In the genomic region with DNA sequence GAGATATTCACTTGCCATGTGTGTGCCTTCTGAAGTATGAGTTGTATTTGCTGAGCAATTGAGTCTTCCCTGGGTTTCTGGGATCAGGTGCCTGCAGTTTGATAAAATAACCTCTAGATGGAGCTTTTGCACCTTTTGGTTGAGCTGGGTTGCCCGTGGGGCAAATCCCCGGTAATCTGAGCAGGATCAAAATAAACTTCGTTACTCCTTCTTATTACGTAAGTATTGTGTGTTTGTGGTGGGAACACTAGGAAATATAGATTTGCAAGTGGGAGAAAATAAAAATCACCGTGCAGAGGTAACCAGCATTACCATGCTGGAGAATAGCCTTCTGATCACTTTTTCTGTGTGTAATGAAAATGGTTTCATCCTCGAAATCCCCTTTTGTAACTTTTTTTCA, we compare ENCODE assay signal across 9 cellular contexts.
A peak's percentile ranks its signal among the peaks of the same experiment; 100 is the strongest.
DNase-seq lines count a peak whose midpoint lies in the region; ATAC-seq, FAIRE-seq and TF ChIP-seq lines count a peak whose summit lies in the region.
"Had no signal": no experiment of that assay in that cellular context is flagged by ENCODE, and none has a peak within 500 bp of the region (broad histone marks: within the 10 kb centered on the region; RNA-seq: fewer than 3 reads in every experiment).

No MANE protein-coding gene starts in this region.

- H3K9ac ChIP-seq in OCI-LY3 (ENCODE audit: low read length) (no peak overlapping the region), fibroblast of lung (ENCODE audit: insufficient read depth, low read length) (no peak overlapping the region)

- TF ChIP-seq CTCF in AG04449 (IDR thresholded peaks at IDR 0.05; ENCODE audit: insufficient read depth, low read length, missing control alignments) = peak; percentile 21
- TF ChIP-seq CTCF in GM13977 (IDR thresholded peaks at IDR 0.05; ENCODE audit: extremely low read depth, insufficient read depth, missing control alignments) = peak; percentile 43
- peak; percentile 85 for TF ChIP-seq CTCF in OCI-LY3 (IDR thresholded peaks at IDR 0.05; ENCODE audit: low read depth, low read length)
- peak; percentile 37 to 73 for TF ChIP-seq CTCF in fibroblast of lung (conservative IDR thresholded peaks at IDR 0.05 in 1 of 2, IDR thresholded peaks at IDR 0.05 in 1 of 2; ENCODE audit: low read depth in 1 of 2, low read length in 2 of 2)
- peak; percentile 60 for TF ChIP-seq CTCF in upper lobe of right lung (IDR thresholded peaks at IDR 0.05)

- H3K27me3 Mint-ChIP-seq in CD8-positive, alpha-beta memory T cell = peaks cover 8 to 37% of the 10 kb centered on the region in 2 donors

- no peaks in the 10 kb centered on the region for H3K4me1 Mint-ChIP-seq in CD8-positive, alpha-beta memory T cell

- POLR2A ChIA-PET in AG04449 (lab: Yijun Ruan, JAX) = no interaction called here
- POLR2A ChIA-PET in CD8-positive, alpha-beta memory T cell (lab: Charles Lee) = no interaction called here

- no peak overlapping the region for H3K27ac Mint-ChIP-seq in CD8-positive, alpha-beta memory T cell

- H3K4me2 ChIP-seq in OCI-LY3 (ENCODE audit: low read length) (peak overlapping the region; percentile 37), fibroblast of lung (ENCODE audit: extremely low read depth, insufficient read depth, low read length) (no peak overlapping the region)

- CTCF ChIA-PET in AG04449 (lab: Yijun Ruan, JAX) = interaction anchor here (1.1 to 1.2 kb wide), 2 partner anchors 137 to 197 kb away, joined by 3 read pairs; no protein-coding TSS in a partner anchor
- CTCF ChIA-PET in CD8-positive, alpha-beta memory T cell (lab: Charles Lee) = no interaction called here

- H3K36me3 Mint-ChIP-seq in CD8-positive, alpha-beta memory T cell = peaks cover 0 to 3% (median 0%) of the 10 kb centered on the region in 3 donors

- no peak for DNase-seq in AG04449 (ENCODE audit: low read depth, low spot score)
- DNase-seq in GM13977 (ENCODE audit: low spot score) = peak; percentile 9
- peak in 1 of 2 donors; percentile 53 for DNase-seq in fibroblast of lung (ENCODE audit: low read depth in 2 of 2)
- DNase-seq in upper lobe of right lung = no peak
- no peak for DNase-seq in amygdala (lab: John Stamatoyannopoulos, UW)
- no peak for DNase-seq in GM12891 (ENCODE audit: insufficient read length, low spot score)
- no peak for DNase-seq in CD8-positive, alpha-beta memory T cell

- H3K79me2 ChIP-seq in OCI-LY3 (ENCODE audit: low read length) = no peaks in the 10 kb centered on the region
- no peaks in the 10 kb centered on the region for H3K79me2 ChIP-seq in fibroblast of lung (ENCODE audit: control insufficient read depth, insufficient read depth, low read length)

- peaks cover 4 to 12% (median 7%) of the 10 kb centered on the region in 5 donors for H3K9me3 Mint-ChIP-seq in CD8-positive, alpha-beta memory T cell

- H3K9me3 ChIP-seq in OCI-LY3 (ENCODE audit: insufficient read depth, low read length) (no peaks in the 10 kb centered on the region), fibroblast of lung (ENCODE audit: control insufficient read depth, insufficient read depth, low read depth, low read length) (no peaks in the 10 kb centered on the region), upper lobe of right lung (no peaks in the 10 kb centered on the region)
- no peaks in the 10 kb centered on the region for H3K9me3 ChIP-seq in CD8-positive, alpha-beta memory T cell (ENCODE audit: low read length)

- H3K4me3 ChIP-seq in AG04449 (ENCODE audit: low read depth, low read length) = no peak overlapping the region
- H3K4me3 ChIP-seq in OCI-LY3 (ENCODE audit: low read length) = no peak overlapping the region
- no peak overlapping the region for H3K4me3 ChIP-seq in fibroblast of lung (replicated peaks in 1 of 4; ENCODE audit: control extremely low read depth in 1 of 4, insufficient read depth in 1 of 4, low read depth in 3 of 4, low read length in 4 of 4)
- H3K4me3 ChIP-seq in upper lobe of right lung = no peak overlapping the region
- H3K4me3 ChIP-seq in CD8-positive, alpha-beta memory T cell (ENCODE audit: low read length) = no peak overlapping the region

- H3K27ac ChIP-seq in OCI-LY3 (ENCODE audit: low read length) (no peak overlapping the region), fibroblast of lung (ENCODE audit: insufficient read depth, low read length) (no peak overlapping the region), upper lobe of right lung (no peak overlapping the region)
- H3K27ac ChIP-seq in CD8-positive, alpha-beta memory T cell (ENCODE audit: low read depth, low read length) = no peak overlapping the region
- H3K27ac ChIP-seq: epithelial cell of prostate had no signal

- FAIRE-seq in GM12891 (lab: Jason Lieb, UNC) = no peak

- in situ Hi-C loops in GM13977 (cut with MboI; ENCODE audit: low pct_unique_long_range_greater_than_20kb, low sequenced_read_pairs, unreplicated experiment) = no loop called here

- intact Hi-C loops in upper lobe of right lung (cut with DNase I) = no loop called here

- no peak overlapping the region for H3K4me3 Mint-ChIP-seq in CD8-positive, alpha-beta memory T cell

- no peak for TF ChIP-seq POLR2A in GM12891 (IDR thresholded peaks at IDR 0.05; ENCODE audit: low read depth, low read length)

- no peak overlapping the region for H2AFZ ChIP-seq in OCI-LY3 (ENCODE audit: low read depth, low read length)
- H2AFZ ChIP-seq in fibroblast of lung (ENCODE audit: low read length) = no peak overlapping the region

- H3K36me3 ChIP-seq in OCI-LY3 (replicated peaks; ENCODE audit: low read depth, low read length) = no peaks in the 10 kb centered on the region
- no peaks in the 10 kb centered on the region for H3K36me3 ChIP-seq in fibroblast of lung (ENCODE audit: control insufficient read depth, insufficient read depth, low read length)
- no peaks in the 10 kb centered on the region for H3K36me3 ChIP-seq in upper lobe of right lung
- no peaks in the 10 kb centered on the region for H3K36me3 ChIP-seq in CD8-positive, alpha-beta memory T cell (ENCODE audit: insufficient read depth, low read length)

- H4K20me1 ChIP-seq in OCI-LY3 (ENCODE audit: insufficient read depth, low read length) = no peaks in the 10 kb centered on the region
- H4K20me1 ChIP-seq in fibroblast of lung (ENCODE audit: control insufficient read depth, extremely low read depth, insufficient read depth, low read length) = no peaks in the 10 kb centered on the region

- H3K27me3 ChIP-seq in OCI-LY3 (ENCODE audit: low read depth, low read length) (peaks cover 7% of the 10 kb centered on the region), fibroblast of lung (ENCODE audit: control insufficient read depth, insufficient read depth, low read length) (no peaks in the 10 kb centered on the region), upper lobe of right lung (no peaks in the 10 kb centered on the region)
- H3K27me3 ChIP-seq in CD8-positive, alpha-beta memory T cell (ENCODE audit: insufficient read depth, low read length, poor library complexity, severe bottlenecking) = no peaks in the 10 kb centered on the region

- H3K4me1 ChIP-seq in OCI-LY3 (ENCODE audit: low read length) = peaks cover 14% of the 10 kb centered on the region
- H3K4me1 ChIP-seq in fibroblast of lung (ENCODE audit: control insufficient read depth, extremely low read depth, insufficient read depth, low read length) = no peaks in the 10 kb centered on the region
- H3K4me1 ChIP-seq in upper lobe of right lung = no peaks in the 10 kb centered on the region
- no peaks in the 10 kb centered on the region for H3K4me1 ChIP-seq in CD8-positive, alpha-beta memory T cell (ENCODE audit: insufficient read depth, low read length)

- ATAC-seq in upper lobe of right lung = peak; percentile 83

TF ChIP-seq in GM12891, 5 proteins besides CTCF, POLR2A, EP300 and RAD21:
- no peak for TF ChIP-seq TAF1 (IDR thresholded peaks at IDR 0.05; ENCODE audit: low read depth, low read length)
- no peak for TF ChIP-seq PAX5 (IDR thresholded peaks at IDR 0.05; ENCODE audit: insufficient read depth, low read length, severe bottlenecking)
- TF ChIP-seq SPI1 (IDR thresholded peaks at IDR 0.05; ENCODE audit: low read depth, low read length) = no peak
- no peak for TF ChIP-seq POLR2AphosphoS5 (IDR thresholded peaks at IDR 0.05; ENCODE audit: low read depth, low read length)
- no peak for TF ChIP-seq POU2F2 (IDR thresholded peaks at IDR 0.05; ENCODE audit: low read depth, low read length)

Comparison
In these comparisons a context has a peak if more than half of its experiments do, and no peak if none do; other contexts are left out.
1. CTCF ChIP-seq: peak in every context shown above with its lines; median percentile 85 in OCI-LY3; 60 in upper lobe of right lung; 55 in fibroblast of lung; 43 in GM13977; 21 in AG04449.